ENCODE assay signal across 14 cellular contexts in genomic region chr16:86567701-86568571, GRCh38. TPM values are rescaled to one million over a fixed set of nuclear protein-coding genes. Genes with fewer than 3 reads are reported as not detected.
DNase-seq lines count a peak whose midpoint lies in the region; ATAC-seq, FAIRE-seq and TF ChIP-seq lines count a peak whose summit lies in the region.
"Had no signal": no experiment of that assay in that cellular context is flagged by ENCODE, and none has a peak within 500 bp of the region (broad histone marks: within the 10 kb centered on the region; RNA-seq: fewer than 3 reads in every experiment).

No MANE protein-coding gene starts in this region.

- H3K4me3 ChIP-seq in heart left ventricle (peak overlapping the region; percentile 38 to 83 (median 58)), psoas muscle (peak overlapping the region; percentile 52), HepG2 (replicated peaks in 1 of 3; ENCODE audit: insufficient read depth in 1 of 3, low read depth in 2 of 3, low read length in 3 of 3) (no peak overlapping the region)

- peaks cover 94% of the 10 kb centered on the region for H3K27me3 Mint-ChIP-seq in WTC11 (ENCODE audit: low read depth)
- H3K27me3 Mint-ChIP-seq in stimulated activated memory B cell treated with anti-CD40 and anti-IgM and Interleukin-4, amounts not matched to agents 10 μg/mL and 1 μg/mL and 100 μg/mL, for 72 hours: peaks cover 75% of the 10 kb centered on the region

- H3K4me2 ChIP-seq in HepG2 (ENCODE audit: low read depth, low read length): no peak overlapping the region

- 1 to 2% (median 1%) methylated on average over 62 to 115 of the region's 115 CpGs for WGBS in heart left ventricle, 4 donors
- 1 to 2% (median 1%) methylated on average over 54 to 115 of the region's 115 CpGs for WGBS in psoas muscle, 3 donors
- 49% methylated on average over 69 of the region's 115 CpGs for WGBS in HepG2 (ENCODE audit: low lambda C conversion rate)

- CTCF ChIA-PET in WTC11 (lab: Charles Lee) (interaction anchor here (2.9 kb wide), 1 partner anchor 306 kb away, joined by 7 read pairs; no protein-coding TSS in a partner anchor), HepG2 (lab: Yijun Ruan, JAX; ENCODE audit: low intra/inter-chr PET ratio, low total read pairs) (no interaction called here)

- H3K27ac ChIP-seq in heart left ventricle (peak overlapping the region; percentile 64 to 89 (median 76)), psoas muscle (no peak overlapping the region), HepG2 (ENCODE audit: extremely low read length, insufficient read depth, low read length) (no peak overlapping the region)
- H3K27ac ChIP-seq: pancreas had no signal

- no peaks in the 10 kb centered on the region for H3K9me3 Mint-ChIP-seq in WTC11
- H3K9me3 Mint-ChIP-seq in stimulated activated memory B cell treated with anti-CD40 and anti-IgM and Interleukin-4, amounts not matched to agents 10 μg/mL and 1 μg/mL and 100 μg/mL, for 72 hours: no peaks in the 10 kb centered on the region

- POLR2A ChIA-PET in WTC11 (lab: Charles Lee): no interaction called here
- POLR2A ChIA-PET in HepG2 (lab: Yijun Ruan, JAX): no interaction called here

- peak; percentile 56 for DNase-seq in Daoy (ENCODE audit: low read depth)
- DNase-seq in WTC11 (ENCODE audit: low spot score): peak; percentile 48
- peak in 1 of 5 donors; percentile 67 for DNase-seq in heart left ventricle
- no peak for DNase-seq in psoas muscle
- no peak for DNase-seq in COLO668 (lab: John Stamatoyannopoulos, UW; ENCODE audit: unreplicated experiment)
- no peak for DNase-seq in A172 (ENCODE audit: low spot score)
- no peak for DNase-seq in HepG2 (ENCODE audit: low spot score)
- DNase-seq: NCI-H1092 treated with DMSO at 0.1 percent for 48 hours had no signal

- peak overlapping the region; percentile 61 for H3K4me3 Mint-ChIP-seq in WTC11
- no peak overlapping the region for H3K4me3 Mint-ChIP-seq in stimulated activated memory B cell treated with anti-CD40 and anti-IgM and Interleukin-4, amounts not matched to agents 10 μg/mL and 1 μg/mL and 100 μg/mL, for 72 hours

- TF ChIP-seq POLR2A in heart left ventricle (IDR thresholded peaks at IDR 0.05) (no peak), HepG2 (IDR thresholded peaks at IDR 0.05; ENCODE audit: insufficient read depth in 1 of 2, low read depth in 2 of 2, low read length in 2 of 2) (no peak)

- no TSS peak for BruUV-seq in HepG2 (replicated peaks; lab: Mats Ljungman, UMichigan)

- no peaks in the 10 kb centered on the region for H3K36me3 Mint-ChIP-seq in WTC11
- H3K36me3 Mint-ChIP-seq in stimulated activated memory B cell treated with anti-CD40 and anti-IgM and Interleukin-4, amounts not matched to agents 10 μg/mL and 1 μg/mL and 100 μg/mL, for 72 hours: no peaks in the 10 kb centered on the region

- no peak overlapping the region for H3K9ac ChIP-seq in HepG2 (ENCODE audit: insufficient read depth, low read depth, low read length)

- intact Hi-C loops in heart left ventricle (cut with DNase I) (loop anchor here in 5 of 10 donors (5.0 to 10.0 kb wide), 5 partner anchors 49 to 827 kb away; partner anchors contain the start of gene MAP1LC3B (in 1 of the 5)), psoas muscle (cut with DNase I) (no loop called here), HepG2 (cut with micrococcal nuclease; ENCODE audit: unreplicated experiment) (no loop called here)

- no peaks in the 10 kb centered on the region for H4K20me1 ChIP-seq in HepG2 (ENCODE audit: insufficient read depth, low read length)

- no peaks in the 10 kb centered on the region for H3K79me2 ChIP-seq in HepG2 (ENCODE audit: insufficient read depth, low read length)

- in situ Hi-C loops in HepG2 (cut with HindIII; ENCODE audit: extremely low pct_ligation_motif_present, low pct_unique_long_range_greater_than_20kb): loop anchor here (5.0 to 10.0 kb wide), 4 partner anchors 307 to 707 kb away; no protein-coding TSS in a partner anchor

- H3K27ac Mint-ChIP-seq in WTC11: no peak overlapping the region
- H3K27ac Mint-ChIP-seq in stimulated activated memory B cell treated with anti-CD40 and anti-IgM and Interleukin-4, amounts not matched to agents 10 μg/mL and 1 μg/mL and 100 μg/mL, for 72 hours: no peak overlapping the region

- ATAC-seq in WTC11 (peak; percentile 9), heart left ventricle (peak in 2 of 4 donors; percentile 13 to 33), psoas muscle (no peak), HepG2 (no peak; the same call in 2 of the 3 replicates)
- no peak for ATAC-seq in stimulated activated memory B cell treated with anti-CD40 and anti-IgM and Interleukin-4, amounts not matched to agents 10 μg/mL and 1 μg/mL and 100 μg/mL, for 72 hours
- ATAC-seq: pancreas had no signal

- H3K9me3 ChIP-seq in heart left ventricle (no peaks in the 10 kb centered on the region), psoas muscle (no peaks in the 10 kb centered on the region), HepG2 (ENCODE audit: low read length) (no peaks in the 10 kb centered on the region)
- H3K9me3 ChIP-seq: HAP-1, pancreas had no signal

- H2AFZ ChIP-seq in HepG2 (ENCODE audit: low read length): no peak overlapping the region

- no peak for TF ChIP-seq CTCF in WTC11 (IDR thresholded peaks at IDR 0.05)
- peak in 3 of 12 donors; percentile 8 to 20 (median 13) for TF ChIP-seq CTCF in heart left ventricle (IDR thresholded peaks at IDR 0.05)
- no peak for TF ChIP-seq CTCF in psoas muscle (IDR thresholded peaks at IDR 0.05)
- no peak for TF ChIP-seq CTCF in HepG2 (CRISPR knock-in tag; IDR thresholded peaks at IDR 0.05)

- no peak for TF ChIP-seq RAD21 in HepG2 (CRISPR knock-in tag; IDR thresholded peaks at IDR 0.05)

- H3K36me3 ChIP-seq in heart left ventricle: no peaks in the 10 kb centered on the region
- no peaks in the 10 kb centered on the region for H3K36me3 ChIP-seq in psoas muscle (ENCODE audit: insufficient read depth in 1 of 2, low read depth in 1 of 2)
- H3K36me3 ChIP-seq in HepG2 (replicated peaks in 1 of 2; ENCODE audit: control insufficient read depth in 1 of 2, insufficient read depth in 2 of 2, low read length in 2 of 2): no peaks in the 10 kb centered on the region
- H3K36me3 ChIP-seq: HAP-1, pancreas had no signal

- H3K4me1 Mint-ChIP-seq in WTC11: peaks cover 49% of the 10 kb centered on the region
- peaks cover 21% of the 10 kb centered on the region for H3K4me1 Mint-ChIP-seq in stimulated activated memory B cell treated with anti-CD40 and anti-IgM and Interleukin-4, amounts not matched to agents 10 μg/mL and 1 μg/mL and 100 μg/mL, for 72 hours

- H3K4me1 ChIP-seq in heart left ventricle (peaks cover 0 to 33% (median 19%) of the 10 kb centered on the region in 12 donors), psoas muscle (peaks cover 5% of the 10 kb centered on the region), HepG2 (ENCODE audit: insufficient read depth, low read length) (no peaks in the 10 kb centered on the region)

- FAIRE-seq in HepG2 (lab: Jason Lieb, UNC): no peak
- FAIRE-seq: colon, pancreas had no signal

- H3K27me3 ChIP-seq in heart left ventricle (peaks cover 24 to 96% (median 76%) of the 10 kb centered on the region in 9 donors), psoas muscle (ENCODE audit: insufficient read depth in 3 of 3, low read length in 2 of 3) (peaks cover 0 to 90% (median 49%) of the 10 kb centered on the region in 3 donors), HepG2 (ENCODE audit: control insufficient read depth in 1 of 2, insufficient read depth in 2 of 2, low read length in 2 of 2) (peaks cover 20 to 78% of the 10 kb centered on the region in 2 experiments)

- no peak for TF ChIP-seq EP300 in HepG2 (IDR thresholded peaks at IDR 0.05; ENCODE audit: low read depth in 2 of 2, low read length in 2 of 2)
- no peak for TF ChIP-seq EP300 in HepG2 (CRISPR knock-in tag; IDR thresholded peaks at IDR 0.05; ENCODE audit: borderline replicate concordance)

RNA-seq across cellular contexts. Expression of gene FOXC2, which starts 1.3 kb away (rescaled TPM):
- total RNA-seq in Daoy (2014; rRNA removed; shearing (Covaris generic)): 4.6 and 5.4 TPM in 2 replicates
- total RNA-seq in WTC11 (2021) (0.18 to 0.28 TPM (median 0.21 TPM) in 3 replicates), heart left ventricle (1 to 10 TPM; 1.1 to 3.3 (median 1.7) TPM), psoas muscle (under 1 TPM; 0.15 to 0.34 (median 0.26) TPM), HepG2 (2016; rRNA removed; fragmentation: Illumina TruSeq; extraction: Trizol) (not detected in 2 replicates)
- polyA plus RNA-seq in heart left ventricle (1 to 10 TPM in 1 of 2 donors, under 1 TPM in 1; 0.76 to 1.0 TPM), psoas muscle (under 1 TPM; 0.14 to 0.18 (median 0.16) TPM), HepG2 (2011; rRNA removed) (0.05 TPM in 1 of 2 replicates, not detected in the other)
- total RNA-seq in A172 (2014; rRNA removed; shearing (Covaris generic)): 1.3 and 2.3 TPM in 2 replicates
- not detected in 2 replicates for total RNA-seq in HepG2 (2016; cell fraction: cytosol; rRNA removed; fragmentation: Illumina TruSeq; extraction: Trizol; ENCODE audit: low read depth)
- not detected in 2 replicates for total RNA-seq in HepG2 (2016; cell fraction: insoluble cytoplasmic fraction; rRNA removed; fragmentation: Illumina TruSeq; extraction: Trizol)
- total RNA-seq in HepG2 (2016; cell fraction: membrane; rRNA removed; fragmentation: Illumina TruSeq; extraction: Trizol): not detected in 2 replicates
- total RNA-seq in HepG2 (2016; cell fraction: nucleus; rRNA removed; fragmentation: Illumina TruSeq; extraction: Trizol): not detected in 2 replicates
- polyA plus RNA-seq in HepG2 (2011; cell fraction: cytosol; rRNA removed): not detected in 2 replicates
- 0.26 and 0.31 TPM in 2 replicates for polyA plus RNA-seq in HepG2 (2011; cell fraction: nucleus; rRNA removed)
- polyA plus RNA-seq in HepG2 (2012): 0.08 TPM in 1 of 2 replicates, not detected in the other
- not detected in 2 replicates for polyA plus RNA-seq in HepG2 (2016; cell fraction: cytosol; fragmentation: Illumina TruSeq; extraction: Trizol; ENCODE audit: low read depth)
- not detected in 2 replicates for polyA plus RNA-seq in HepG2 (2016; cell fraction: insoluble cytoplasmic fraction; fragmentation: Illumina TruSeq; extraction: Trizol; ENCODE audit: low read depth)
- not detected in 2 replicates for polyA plus RNA-seq in HepG2 (2016; cell fraction: membrane; fragmentation: Illumina TruSeq; extraction: Trizol; ENCODE audit: low read depth)
- polyA plus RNA-seq in HepG2 (2016; cell fraction: nucleus; fragmentation: Illumina TruSeq; extraction: Trizol; ENCODE audit: insufficient read depth, low read depth): not detected in 2 replicates
- polyA minus RNA-seq in HepG2 (2011; rRNA and poly(A)+ RNA removed; ENCODE audit: low replicate concordance): 0.82 TPM in 1 of 2 replicates, not detected in the other
- not detected in 2 replicates for polyA minus RNA-seq in HepG2 (2011; cell fraction: cytosol; rRNA and poly(A)+ RNA removed)
- polyA minus RNA-seq in HepG2 (2011; cell fraction: nucleus; rRNA and poly(A)+ RNA removed): 0.13 TPM in 1 of 2 replicates, not detected in the other
- total RNA-seq: T-helper 2 cell treated with Interferon-gamma antibody and Interleukin-4, amounts not matched to agents 100 ng/mL and 5 ng/mL, for 36 hours had no signal

RNA-seq across cellular contexts. Expression of gene FOXL1, which starts 10.4 kb away (rescaled TPM):
- total RNA-seq in Daoy (2014; rRNA removed; shearing (Covaris generic)): 4.9 and 5.0 TPM in 2 replicates
- total RNA-seq in WTC11 (2021) (0.23 to 0.34 TPM (median 0.33 TPM) in 3 replicates), heart left ventricle (1 to 10 TPM in 3 of 9 donors, under 1 TPM in 6; 0.44 to 1.4 (median 0.72) TPM), psoas muscle (under 1 TPM; 0.12 to 0.57 (median 0.31) TPM), HepG2 (2016; rRNA removed; fragmentation: Illumina TruSeq; extraction: Trizol) (not detected in 2 replicates)
- polyA plus RNA-seq in heart left ventricle (under 1 TPM; 0.57 to 0.69 TPM), psoas muscle (1 to 10 TPM in 1 of 3 donors, under 1 TPM in 2; 0.14 to 1.3 (median 0.18) TPM), HepG2 (2011; rRNA removed) (not detected in 2 replicates)
- 4.6 and 7.6 TPM in 2 replicates for total RNA-seq in A172 (2014; rRNA removed; shearing (Covaris generic))
- total RNA-seq in HepG2 (2016; cell fraction: cytosol; rRNA removed; fragmentation: Illumina TruSeq; extraction: Trizol; ENCODE audit: low read depth): not detected in 2 replicates
- not detected in 2 replicates for total RNA-seq in HepG2 (2016; cell fraction: insoluble cytoplasmic fraction; rRNA removed; fragmentation: Illumina TruSeq; extraction: Trizol)
- total RNA-seq in HepG2 (2016; cell fraction: membrane; rRNA removed; fragmentation: Illumina TruSeq; extraction: Trizol): not detected in 2 replicates
- total RNA-seq in HepG2 (2016; cell fraction: nucleus; rRNA removed; fragmentation: Illumina TruSeq; extraction: Trizol): not detected in 2 replicates
- polyA plus RNA-seq in HepG2 (2011; cell fraction: cytosol; rRNA removed): 0.01 TPM in 1 of 2 replicates, not detected in the other
- not detected in 2 replicates for polyA plus RNA-seq in HepG2 (2011; cell fraction: nucleus; rRNA removed)
- not detected in 2 replicates for polyA plus RNA-seq in HepG2 (2012)
- polyA plus RNA-seq in HepG2 (2016; cell fraction: cytosol; fragmentation: Illumina TruSeq; extraction: Trizol; ENCODE audit: low read depth): not detected in 2 replicates
- polyA plus RNA-seq in HepG2 (2016; cell fraction: insoluble cytoplasmic fraction; fragmentation: Illumina TruSeq; extraction: Trizol; ENCODE audit: low read depth): not detected in 2 replicates
- polyA plus RNA-seq in HepG2 (2016; cell fraction: membrane; fragmentation: Illumina TruSeq; extraction: Trizol; ENCODE audit: low read depth): not detected in 2 replicates
- not detected in 2 replicates for polyA plus RNA-seq in HepG2 (2016; cell fraction: nucleus; fragmentation: Illumina TruSeq; extraction: Trizol; ENCODE audit: insufficient read depth, low read depth)
- polyA minus RNA-seq in HepG2 (2011; rRNA and poly(A)+ RNA removed; ENCODE audit: low replicate concordance): 1.1 TPM in 1 of 2 replicates, not detected in the other
- polyA minus RNA-seq in HepG2 (2011; cell fraction: cytosol; rRNA and poly(A)+ RNA removed): not detected in 2 replicates
- not detected in 2 replicates for polyA minus RNA-seq in HepG2 (2011; cell fraction: nucleus; rRNA and poly(A)+ RNA removed)
- total RNA-seq: subcutaneous adipose tissue; T-helper 2 cell treated with Interferon-gamma antibody and Interleukin-4, amounts not matched to agents 100 ng/mL and 5 ng/mL, for 36 hours had no signal

RNA-seq across cellular contexts. Expression of gene MTHFSD, which starts 12.9 kb away (rescaled TPM):
- 6.5 and 13.9 TPM in 2 replicates for total RNA-seq in Daoy (2014; rRNA removed; shearing (Covaris generic))
- 14.1 to 15.7 TPM (median 15.3 TPM) in 3 replicates for total RNA-seq in WTC11 (2021)
- total RNA-seq in heart left ventricle: 10 to 100 TPM in 6 of 9 donors, 1 to 10 TPM in 3; 3.9 to 17.0 (median 11.6) TPM
- polyA plus RNA-seq in heart left ventricle: 1 to 10 TPM; 5.6 to 6.8 TPM
- 10 to 100 TPM in 2 of 4 donors, 1 to 10 TPM in 2; 6.8 to 15.8 (median 11.5) TPM for total RNA-seq in psoas muscle
- 10 to 100 TPM in 1 of 3 donors, 1 to 10 TPM in 2; 4.3 to 16.0 (median 8.0) TPM for polyA plus RNA-seq in psoas muscle
- total RNA-seq in A172 (2014; rRNA removed; shearing (Covaris generic)): 7.8 and 16.2 TPM in 2 replicates
- 8.9 and 16.3 TPM in 2 replicates for total RNA-seq in HepG2 (2016; rRNA removed; fragmentation: Illumina TruSeq; extraction: Trizol)
- total RNA-seq in HepG2 (2016; cell fraction: cytosol; rRNA removed; fragmentation: Illumina TruSeq; extraction: Trizol; ENCODE audit: low read depth): 3.0 and 3.2 TPM in 2 replicates
- 9.5 and 14.5 TPM in 2 replicates for total RNA-seq in HepG2 (2016; cell fraction: insoluble cytoplasmic fraction; rRNA removed; fragmentation: Illumina TruSeq; extraction: Trizol)
- total RNA-seq in HepG2 (2016; cell fraction: membrane; rRNA removed; fragmentation: Illumina TruSeq; extraction: Trizol): 6.0 and 6.1 TPM in 2 replicates
- 21.7 and 25.7 TPM in 2 replicates for total RNA-seq in HepG2 (2016; cell fraction: nucleus; rRNA removed; fragmentation: Illumina TruSeq; extraction: Trizol)
- 14.2 and 15.8 TPM in 2 replicates for polyA plus RNA-seq in HepG2 (2011; rRNA removed)
- 5.8 and 6.4 TPM in 2 replicates for polyA plus RNA-seq in HepG2 (2011; cell fraction: cytosol; rRNA removed)
- polyA plus RNA-seq in HepG2 (2011; cell fraction: nucleus; rRNA removed): 85.9 and 86.6 TPM in 2 replicates
- polyA plus RNA-seq in HepG2 (2012): 8.3 and 11.3 TPM in 2 replicates
- 1.9 and 2.3 TPM in 2 replicates for polyA plus RNA-seq in HepG2 (2016; cell fraction: cytosol; fragmentation: Illumina TruSeq; extraction: Trizol; ENCODE audit: low read depth)
- 9.8 and 13.1 TPM in 2 replicates for polyA plus RNA-seq in HepG2 (2016; cell fraction: insoluble cytoplasmic fraction; fragmentation: Illumina TruSeq; extraction: Trizol; ENCODE audit: low read depth)
- polyA plus RNA-seq in HepG2 (2016; cell fraction: membrane; fragmentation: Illumina TruSeq; extraction: Trizol; ENCODE audit: low read depth): 4.8 and 5.1 TPM in 2 replicates
- 28.2 and 29.9 TPM in 2 replicates for polyA plus RNA-seq in HepG2 (2016; cell fraction: nucleus; fragmentation: Illumina TruSeq; extraction: Trizol; ENCODE audit: insufficient read depth, low read depth)
- polyA minus RNA-seq in HepG2 (2011; rRNA and poly(A)+ RNA removed; ENCODE audit: low replicate concordance): 27.7 and 27.8 TPM in 2 replicates
- 5.9 and 9.4 TPM in 2 replicates for polyA minus RNA-seq in HepG2 (2011; cell fraction: cytosol; rRNA and poly(A)+ RNA removed)
- polyA minus RNA-seq in HepG2 (2011; cell fraction: nucleus; rRNA and poly(A)+ RNA removed): 76.5 and 82.9 TPM in 2 replicates

RNA-seq across cellular contexts. Expression of gene FOXF1, which starts 57.6 kb away (rescaled TPM):
- 2.1 and 2.2 TPM in 2 replicates for total RNA-seq in Daoy (2014; rRNA removed; shearing (Covaris generic))
- 0.09 to 0.14 TPM in 2 of 3 replicates, not detected in the other for total RNA-seq in WTC11 (2021)
- under 1 TPM in 6 of 9 donors, not detected in 3; 0.14 to 0.48 (median 0.21) TPM for total RNA-seq in heart left ventricle
- polyA plus RNA-seq in heart left ventricle: under 1 TPM; 0.04 to 0.15 TPM
- under 1 TPM in 2 of 4 donors, not detected in 2; 0.06 to 0.12 TPM for total RNA-seq in psoas muscle
- polyA plus RNA-seq in psoas muscle: under 1 TPM; 0.01 to 0.03 (median 0.01) TPM
- total RNA-seq in A172 (2014; rRNA removed; shearing (Covaris generic)): 2.1 TPM in 2 replicates
- total RNA-seq in HepG2 (2016; rRNA removed; fragmentation: Illumina TruSeq; extraction: Trizol): not detected in 2 replicates
- not detected in 2 replicates for total RNA-seq in HepG2 (2016; cell fraction: cytosol; rRNA removed; fragmentation: Illumina TruSeq; extraction: Trizol; ENCODE audit: low read depth)
- total RNA-seq in HepG2 (2016; cell fraction: insoluble cytoplasmic fraction; rRNA removed; fragmentation: Illumina TruSeq; extraction: Trizol): not detected in 2 replicates
- total RNA-seq in HepG2 (2016; cell fraction: membrane; rRNA removed; fragmentation: Illumina TruSeq; extraction: Trizol): not detected in 2 replicates
- not detected in 2 replicates for total RNA-seq in HepG2 (2016; cell fraction: nucleus; rRNA removed; fragmentation: Illumina TruSeq; extraction: Trizol)
- polyA plus RNA-seq in HepG2 (2011; rRNA removed): not detected in 2 replicates
- not detected in 2 replicates for polyA plus RNA-seq in HepG2 (2011; cell fraction: cytosol; rRNA removed)
- polyA plus RNA-seq in HepG2 (2011; cell fraction: nucleus; rRNA removed): not detected in 2 replicates
- polyA plus RNA-seq in HepG2 (2012): not detected in 2 replicates
- not detected in 2 replicates for polyA plus RNA-seq in HepG2 (2016; cell fraction: cytosol; fragmentation: Illumina TruSeq; extraction: Trizol; ENCODE audit: low read depth)
- not detected in 2 replicates for polyA plus RNA-seq in HepG2 (2016; cell fraction: insoluble cytoplasmic fraction; fragmentation: Illumina TruSeq; extraction: Trizol; ENCODE audit: low read depth)
- not detected in 2 replicates for polyA plus RNA-seq in HepG2 (2016; cell fraction: membrane; fragmentation: Illumina TruSeq; extraction: Trizol; ENCODE audit: low read depth)
- polyA plus RNA-seq in HepG2 (2016; cell fraction: nucleus; fragmentation: Illumina TruSeq; extraction: Trizol; ENCODE audit: insufficient read depth, low read depth): not detected in 2 replicates
- polyA minus RNA-seq in HepG2 (2011; rRNA and poly(A)+ RNA removed; ENCODE audit: low replicate concordance): 5.0 TPM in 1 of 2 replicates, not detected in the other
- not detected in 2 replicates for polyA minus RNA-seq in HepG2 (2011; cell fraction: cytosol; rRNA and poly(A)+ RNA removed)
- polyA minus RNA-seq in HepG2 (2011; cell fraction: nucleus; rRNA and poly(A)+ RNA removed): not detected in 2 replicates
- total RNA-seq: T-helper 2 cell treated with Interferon-gamma antibody and Interleukin-4, amounts not matched to agents 100 ng/mL and 5 ng/mL, for 36 hours had no signal

Comparison
In these comparisons a context has a peak if more than half of its experiments do, and no peak if none do; other contexts are left out.
1. DNase-seq: peak in Daoy (single experiment) and WTC11 (single experiment); none in psoas muscle (0 of 2), COLO668 (single experiment), A172 (single experiment) and HepG2 (single experiment).
2. H3K27ac ChIP-seq: peak in heart left ventricle (12 of 12); none in psoas muscle (single experiment) and HepG2 (single experiment).
3. H3K4me3 ChIP-seq: peak in heart left ventricle (12 of 12) and psoas muscle (single experiment); none in HepG2 (0 of 3).